ENCODE assay signal across 23 cellular contexts in genomic region chrX:154502989-154503388, GRCh38. TPM values are rescaled to one million over a fixed set of nuclear protein-coding genes. Genes with fewer than 3 reads are reported as not detected.
DNase-seq lines count a peak whose midpoint lies in the region; ATAC-seq, FAIRE-seq and TF ChIP-seq lines count a peak whose summit lies in the region.
"Had no signal": no experiment of that assay in that cellular context is flagged by ENCODE, and none has a peak within 500 bp of the region (broad histone marks: within the 10 kb centered on the region; RNA-seq: fewer than 3 reads in every experiment).

No MANE protein-coding gene starts in this region.

- H3K4me1 ChIP-seq in A549 (no peaks in the 10 kb centered on the region), DOHH2 (ENCODE audit: control insufficient read depth, low read length) (peaks cover 29% of the 10 kb centered on the region), osteoblast (ENCODE audit: insufficient read depth, low read length) (no peaks in the 10 kb centered on the region)

- no peaks in the 10 kb centered on the region for H3K9me3 Mint-ChIP-seq in activated naive CD8-positive, alpha-beta T cell treated with anti-CD3 and anti-CD28 coated beads for 36 hours
- H3K9me3 Mint-ChIP-seq: CD4-positive, CD25-positive, alpha-beta regulatory T cell; CD8-positive, alpha-beta memory T cell; HFFc6 had no signal

- ATAC-seq in A549 (peak; percentile 14 to 51; a peak in 2 of 6 replicates), esophagus mucosa (peak; percentile 14)

- H3K9me3 ChIP-seq in A549 (no peaks in the 10 kb centered on the region), DOHH2 (ENCODE audit: control insufficient read depth, insufficient read depth, low read length) (no peaks in the 10 kb centered on the region), osteoblast (ENCODE audit: low read depth, low read length) (no peaks in the 10 kb centered on the region)
- H3K9me3 ChIP-seq: HAP-1 had no signal

- POLR2A ChIA-PET in A549 (lab: Yijun Ruan, JAX), result no interaction called here

- H4K20me1 ChIP-seq in DOHH2 (ENCODE audit: control insufficient read depth, insufficient read depth, low read depth, low read length) (no peaks in the 10 kb centered on the region), osteoblast (ENCODE audit: insufficient read depth, low read length) (no peaks in the 10 kb centered on the region)
- H4K20me1 ChIP-seq: BLaER1 had no signal

- 71% methylated on average over 3 of the region's 3 CpGs for WGBS in A549 (ENCODE audit: missing lambda C conversion rate)

- H3F3A ChIP-seq in DOHH2 (ENCODE audit: control insufficient read depth, insufficient read depth), result peaks cover 11% of the 10 kb centered on the region

- no peak overlapping the region for H3K4me3 Mint-ChIP-seq in activated naive CD8-positive, alpha-beta T cell treated with anti-CD3 and anti-CD28 coated beads for 36 hours
- H3K4me3 Mint-ChIP-seq: B cell; CD4-positive, CD25-positive, alpha-beta regulatory T cell; CD8-positive, alpha-beta memory T cell; HFFc6 had no signal

- TF ChIP-seq RAD21 in A549 (conservative IDR thresholded peaks at IDR 0.05 in 1 of 2, IDR thresholded peaks at IDR 0.05 in 1 of 2), result no peak

- H3K9me2 ChIP-seq in DOHH2 (replicated peaks; ENCODE audit: control insufficient read depth, low read length), result no peaks in the 10 kb centered on the region

- no peak overlapping the region for H3K27ac ChIP-seq in A549
- H3K27ac ChIP-seq in DOHH2 (ENCODE audit: low read depth, low read length), result no peak overlapping the region
- no peak overlapping the region for H3K27ac ChIP-seq in osteoblast (ENCODE audit: low read depth, low read length)
- H3K27ac ChIP-seq: BLaER1, C4-2B had no signal

- TF ChIP-seq CTCF in A549 (IDR thresholded peaks at IDR 0.05) (no peak), DOHH2 (IDR thresholded peaks at IDR 0.05; ENCODE audit: low read depth, low read length, poor library complexity, severe bottlenecking) (no peak), osteoblast (IDR thresholded peaks at IDR 0.05; ENCODE audit: extremely low read depth, low read depth, low read length) (no peak)

- TF ChIP-seq EP300 in A549 (IDR thresholded peaks at IDR 0.05), result no peak

- no peak overlapping the region for H3K27ac Mint-ChIP-seq in activated naive CD8-positive, alpha-beta T cell treated with anti-CD3 and anti-CD28 coated beads for 36 hours
- H3K27ac Mint-ChIP-seq: B cell; CD4-positive, CD25-positive, alpha-beta regulatory T cell; HFFc6 had no signal

- no peak overlapping the region for H3K4me3 ChIP-seq in A549
- no peak overlapping the region for H3K4me3 ChIP-seq in DOHH2 (ENCODE audit: low read length)
- H3K4me3 ChIP-seq in osteoblast (ENCODE audit: insufficient read depth, low read length), result no peak overlapping the region
- H3K4me3 ChIP-seq: BLaER1, HAP-1 had no signal

- CTCF ChIA-PET in A549 (lab: Yijun Ruan, JAX), result interaction anchor here (2.1 kb wide), 1 partner anchor 11 kb away, joined by 7 read pairs; no protein-coding TSS in a partner anchor

- no peak for TF ChIP-seq POLR2A in A549 (IDR thresholded peaks at IDR 0.05; ENCODE audit: low read length)

- H3K27me3 Mint-ChIP-seq in activated naive CD8-positive, alpha-beta T cell treated with anti-CD3 and anti-CD28 coated beads for 36 hours, result no peaks in the 10 kb centered on the region
- H3K27me3 Mint-ChIP-seq: B cell; CD4-positive, CD25-positive, alpha-beta regulatory T cell had no signal

- H2AFZ ChIP-seq in osteoblast (ENCODE audit: low read length), result no peak overlapping the region

- no peak for FAIRE-seq in A549 (lab: Jason Lieb, UNC)
- FAIRE-seq: D721Med, GM12891, GM18507, H54 had no signal

- H3K36me3 ChIP-seq in DOHH2 (ENCODE audit: control insufficient read depth, low read length) (peaks cover 7% of the 10 kb centered on the region; the same call in 1 of the 2 replicates), osteoblast (ENCODE audit: insufficient read depth, low read length) (no peaks in the 10 kb centered on the region)

- DNase-seq in A549 (ENCODE audit: low read depth in 1 of 2, low spot score in 1 of 2), result no peak
- peak; percentile 11 for DNase-seq in osteoblast (ENCODE audit: insufficient read length, low spot score, missing footprints)
- DNase-seq in SHP77 (lab: John Stamatoyannopoulos, UW), result no peak
- DNase-seq in stimulated activated CD4-positive, alpha-beta T cell treated with anti-CD3 and anti-CD28 coated beads, Interleukin-15, amount 100 ng/mL, for 24 hours, result no peak
- no peak for DNase-seq in NCI-H1105 treated with DMSO at 0.1 percent for 48 hours (lab: John Stamatoyannopoulos, UW)
- DNase-seq in activated naive CD8-positive, alpha-beta T cell treated with anti-CD3 and anti-CD28 coated beads for 36 hours, result no peak
- DNase-seq: CD4-positive, CD25-positive, alpha-beta regulatory T cell; CD8-positive, alpha-beta memory T cell; DMS 273 treated with DMSO at 0.1 percent for 48 hours; DMS79; GF-D8; GOT3; HFFc6 had no signal

- H3K36me3 Mint-ChIP-seq in activated naive CD8-positive, alpha-beta T cell treated with anti-CD3 and anti-CD28 coated beads for 36 hours, result no peaks in the 10 kb centered on the region
- H3K36me3 Mint-ChIP-seq: CD4-positive, CD25-positive, alpha-beta regulatory T cell had no signal

- H3K4me2 ChIP-seq in A549, result no peak overlapping the region
- peak overlapping the region; percentile 5; the same call in 1 of the 2 replicates for H3K4me2 ChIP-seq in DOHH2 (ENCODE audit: low read length)
- H3K4me2 ChIP-seq in osteoblast (ENCODE audit: insufficient read depth, low read length), result no peak overlapping the region
- H3K4me2 ChIP-seq: BLaER1 had no signal

- no peaks in the 10 kb centered on the region for H3K4me1 Mint-ChIP-seq in activated naive CD8-positive, alpha-beta T cell treated with anti-CD3 and anti-CD28 coated beads for 36 hours
- H3K4me1 Mint-ChIP-seq: CD4-positive, CD25-positive, alpha-beta regulatory T cell; CD8-positive, alpha-beta memory T cell had no signal

- H3K79me2 ChIP-seq in DOHH2 (ENCODE audit: control insufficient read depth, low read length) (no peaks in the 10 kb centered on the region), osteoblast (ENCODE audit: insufficient read depth, low read length) (no peaks in the 10 kb centered on the region)

- H3K27me3 ChIP-seq in DOHH2 (ENCODE audit: control insufficient read depth, low read length) (no peaks in the 10 kb centered on the region), osteoblast (ENCODE audit: insufficient read depth, low read length) (no peaks in the 10 kb centered on the region)

TF ChIP-seq in A549, 52 proteins besides CTCF, POLR2A, EP300 and RAD21 (continues in another document):
- no peak for TF ChIP-seq HOXB5 (CRISPR knock-in tag; IDR thresholded peaks at IDR 0.05)

RNA-seq across cellular contexts. Expression of gene SLC10A3, which starts 12.6 kb away (rescaled TPM):
- 9.0 and 10.1 TPM in 2 replicates for polyA plus RNA-seq in A549 (2011; rRNA removed)
- polyA plus RNA-seq in A549 (2012; cell fraction: cytosol; rRNA removed), result 18.6 and 27.7 TPM in 2 replicates
- 15.8 and 20.0 TPM in 2 replicates for polyA plus RNA-seq in A549 (2012; cell fraction: nucleus; rRNA removed)
- polyA plus RNA-seq in A549 (2017; fragmentation: RNase III; extraction: RNeasy Plus Mini Kit Qiagen cat#74134 plus additional on column Dnase treatment), result 19.3 to 24.1 TPM (median 21.7 TPM) in 3 replicates
- polyA minus RNA-seq in A549 (2011; rRNA and poly(A)+ RNA removed), result 11.0 and 18.0 TPM in 2 replicates
- 20.6 TPM for total RNA-seq in esophagus mucosa
- 34.5 and 36.2 TPM in 2 replicates for total RNA-seq in osteoblast
- total RNA-seq in activated naive CD8-positive, alpha-beta T cell treated with anti-CD3 and anti-CD28 coated beads for 36 hours, result 10 to 100 TPM; 18.0 to 19.0 TPM

RNA-seq across cellular contexts. Expression of gene FAM3A, which starts 13.0 kb away (rescaled TPM):
- 18.6 and 21.7 TPM in 2 replicates for polyA plus RNA-seq in A549 (2011; rRNA removed)
- polyA plus RNA-seq in A549 (2012; cell fraction: cytosol; rRNA removed), result 47.8 and 55.1 TPM in 2 replicates
- 93.9 and 105 TPM in 2 replicates for polyA plus RNA-seq in A549 (2012; cell fraction: nucleus; rRNA removed)
- polyA plus RNA-seq in A549 (2017; fragmentation: RNase III; extraction: RNeasy Plus Mini Kit Qiagen cat#74134 plus additional on column Dnase treatment), result 33.2 to 40.6 TPM (median 36.7 TPM) in 3 replicates
- 16.1 and 21.8 TPM in 2 replicates for polyA minus RNA-seq in A549 (2011; rRNA and poly(A)+ RNA removed)
- total RNA-seq in esophagus mucosa, result 40.6 TPM
- total RNA-seq in osteoblast, result 20.6 and 21.4 TPM in 2 replicates
- 10 to 100 TPM; 26.8 to 27.3 TPM for total RNA-seq in activated naive CD8-positive, alpha-beta T cell treated with anti-CD3 and anti-CD28 coated beads for 36 hours

RNA-seq across cellular contexts. Expression of gene UBL4A, which starts 16.6 kb away (rescaled TPM):
- polyA plus RNA-seq in A549 (2011; rRNA removed), result 26.4 and 30.8 TPM in 2 replicates
- polyA plus RNA-seq in A549 (2012; cell fraction: cytosol; rRNA removed), result 41.9 and 51.0 TPM in 2 replicates
- polyA plus RNA-seq in A549 (2012; cell fraction: nucleus; rRNA removed), result 26.9 and 33.9 TPM in 2 replicates
- 34.6 to 37.7 TPM (median 36.9 TPM) in 3 replicates for polyA plus RNA-seq in A549 (2017; fragmentation: RNase III; extraction: RNeasy Plus Mini Kit Qiagen cat#74134 plus additional on column Dnase treatment)
- 34.8 and 35.5 TPM in 2 replicates for polyA minus RNA-seq in A549 (2011; rRNA and poly(A)+ RNA removed)
- 32.3 TPM for total RNA-seq in esophagus mucosa
- 30.4 and 31.5 TPM in 2 replicates for total RNA-seq in osteoblast
- total RNA-seq in activated naive CD8-positive, alpha-beta T cell treated with anti-CD3 and anti-CD28 coated beads for 36 hours, result 10 to 100 TPM; 53.2 to 54.7 TPM

RNA-seq across cellular contexts. Expression of gene LAGE3, which starts 23.9 kb away (rescaled TPM):
- polyA plus RNA-seq in A549 (2011; rRNA removed) (20.6 and 26.8 TPM in 2 replicates), A549 (2017; fragmentation: RNase III; extraction: RNeasy Plus Mini Kit Qiagen cat#74134 plus additional on column Dnase treatment) (42.9 to 49.7 TPM (median 47.5 TPM) in 3 replicates)
- 69.4 and 88.6 TPM in 2 replicates for polyA plus RNA-seq in A549 (2012; cell fraction: cytosol; rRNA removed)
- 68.8 and 83.8 TPM in 2 replicates for polyA plus RNA-seq in A549 (2012; cell fraction: nucleus; rRNA removed)
- 13.9 and 14.9 TPM in 2 replicates for polyA minus RNA-seq in A549 (2011; rRNA and poly(A)+ RNA removed)
- total RNA-seq in esophagus mucosa (15.1 TPM), osteoblast (16.5 and 21.7 TPM in 2 replicates)
- 10 to 100 TPM; 65.1 to 72.4 TPM for total RNA-seq in activated naive CD8-positive, alpha-beta T cell treated with anti-CD3 and anti-CD28 coated beads for 36 hours

RNA-seq across cellular contexts. Expression of gene G6PD, which starts 43.7 kb away (rescaled TPM):
- 692 and 774 TPM in 2 replicates for polyA plus RNA-seq in A549 (2011; rRNA removed)
- polyA plus RNA-seq in A549 (2012; cell fraction: cytosol; rRNA removed), result 1,222 and 1,527 TPM in 2 replicates
- 2,784 and 3,385 TPM in 2 replicates for polyA plus RNA-seq in A549 (2012; cell fraction: nucleus; rRNA removed)
- polyA plus RNA-seq in A549 (2017; fragmentation: RNase III; extraction: RNeasy Plus Mini Kit Qiagen cat#74134 plus additional on column Dnase treatment), result 1,409 to 1,481 TPM (median 1,465 TPM) in 3 replicates
- 756 and 969 TPM in 2 replicates for polyA minus RNA-seq in A549 (2011; rRNA and poly(A)+ RNA removed)
- total RNA-seq in esophagus mucosa, result 75.4 TPM
- total RNA-seq in osteoblast, result 88.7 and 91.3 TPM in 2 replicates
- total RNA-seq in activated naive CD8-positive, alpha-beta T cell treated with anti-CD3 and anti-CD28 coated beads for 36 hours, result 10 to 100 TPM; 89.9 to 92.4 TPM
